8 cellular contexts compared by ENCODE assay signal in genomic region chr7:70736715-70737460, GRCh38.
DNase-seq lines count a peak whose midpoint lies in the region; ATAC-seq and TF ChIP-seq lines count a peak whose summit lies in the region.

No MANE protein-coding gene starts in this region.

- ATAC-seq in GM21529 (IDR thresholded peaks at IDR 0.05; ENCODE audit: unreplicated experiment) (no peak), GM21526 (IDR thresholded peaks at IDR 0.05; ENCODE audit: low FRiP score, unreplicated experiment) (no peak)

- H3K9ac ChIP-seq in SK-N-MC (ENCODE audit: insufficient read length), result no peak overlapping the region

- no peak overlapping the region for H3K27ac ChIP-seq in SK-N-MC

- H3K4me3 ChIP-seq in SK-N-MC, result peak overlapping the region; percentile 10; the same call in 1 of the 2 replicates
- H3K4me3 ChIP-seq in fibroblast of pulmonary artery (replicated peaks; ENCODE audit: low read depth, low read length), result peak overlapping the region; percentile 53
- peak overlapping the region; percentile 19 for H3K4me3 ChIP-seq in retinal pigment epithelial cell (ENCODE audit: low read length)

- DNase-seq in Daoy (ENCODE audit: low read depth), result peak; percentile 83
- no peak for DNase-seq in SK-N-MC (ENCODE audit: low read depth, low spot score)
- peak; percentile 79 for DNase-seq in fibroblast of pulmonary artery (ENCODE audit: low read depth)
- DNase-seq in retinal pigment epithelial cell (ENCODE audit: low read depth), result peak; percentile 40
- no peak for DNase-seq in NCI-H2171 (lab: John Stamatoyannopoulos, UW)
- DNase-seq in NCI-H146 treated with DMSO at 0.1 percent for 48 hours (lab: John Stamatoyannopoulos, UW; ENCODE audit: unreplicated experiment), result no peak

- H3K9me3 ChIP-seq in SK-N-MC (ENCODE audit: low read depth, low read length), result no peaks in the 10 kb centered on the region

- no peaks in the 10 kb centered on the region for H3K36me3 ChIP-seq in SK-N-MC (ENCODE audit: insufficient read depth, low read length)

- no peak for TF ChIP-seq CTCF in fibroblast of pulmonary artery (IDR thresholded peaks at IDR 0.05; ENCODE audit: low read length, missing control alignments)
- no peak for TF ChIP-seq CTCF in retinal pigment epithelial cell (conservative IDR thresholded peaks at IDR 0.05; ENCODE audit: low read depth, low read length)

Comparison
In these comparisons a context has a peak if more than half of its experiments do, and no peak if none do; other contexts are left out.
1. DNase-seq: peak in Daoy (single experiment), fibroblast of pulmonary artery (single experiment) and retinal pigment epithelial cell (single experiment); none in SK-N-MC (single experiment), NCI-H2171 (single experiment) and NCI-H146 treated with DMSO at 0.1 percent for 48 hours (single experiment).
2. Peak in every context shown above with its lines, with median percentiles within 50 percentile points of each other: H3K4me3 ChIP-seq.